In the genomic region with DNA sequence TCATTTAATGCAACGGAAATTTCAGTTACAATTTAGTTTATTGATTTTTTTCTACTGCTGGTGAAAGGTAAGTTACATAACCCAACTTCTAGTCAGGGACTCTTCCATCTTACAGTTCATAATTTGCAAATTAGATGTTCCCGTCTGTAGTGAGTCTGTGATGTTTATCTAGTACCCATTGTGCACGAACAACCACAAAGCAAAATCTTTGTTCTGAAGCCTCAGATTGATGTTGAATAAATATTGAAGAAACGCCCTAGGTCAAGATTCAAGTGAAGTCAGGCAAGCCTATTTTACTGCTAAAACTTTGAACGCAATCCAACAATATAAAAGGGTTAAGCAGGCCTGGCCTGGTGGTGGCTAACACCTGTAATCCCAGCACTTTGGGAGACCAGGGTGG, we compare ENCODE assay signal across 1 cellular context.
TF ChIP-seq lines count a peak whose summit lies in the region.

No MANE protein-coding gene starts in this region.

TF ChIP-seq in WTC11, 78 proteins besides CTCF, POLR2A, EP300 and RAD21 (continued from another document):
- TF ChIP-seq, protein P1, sequence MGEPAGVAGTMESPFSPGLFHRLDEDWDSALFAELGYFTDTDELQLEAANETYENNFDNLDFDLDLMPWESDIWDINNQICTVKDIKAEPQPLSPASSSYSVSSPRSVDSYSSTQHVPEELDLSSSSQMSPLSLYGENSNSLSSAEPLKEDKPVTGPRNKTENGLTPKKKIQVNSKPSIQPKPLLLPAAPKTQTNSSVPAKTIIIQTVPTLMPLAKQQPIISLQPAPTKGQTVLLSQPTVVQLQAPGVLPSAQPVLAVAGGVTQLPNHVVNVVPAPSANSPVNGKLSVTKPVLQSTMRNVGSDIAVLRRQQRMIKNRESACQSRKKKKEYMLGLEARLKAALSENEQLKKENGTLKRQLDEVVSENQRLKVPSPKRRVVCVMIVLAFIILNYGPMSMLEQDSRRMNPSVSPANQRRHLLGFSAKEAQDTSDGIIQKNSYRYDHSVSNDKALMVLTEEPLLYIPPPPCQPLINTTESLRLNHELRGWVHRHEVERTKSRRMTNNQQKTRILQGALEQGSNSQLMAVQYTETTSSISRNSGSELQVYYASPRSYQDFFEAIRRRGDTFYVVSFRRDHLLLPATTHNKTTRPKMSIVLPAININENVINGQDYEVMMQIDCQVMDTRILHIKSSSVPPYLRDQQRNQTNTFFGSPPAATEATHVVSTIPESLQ (CRISPR knock-in tag; IDR thresholded peaks at IDR 0.05): no peak
- TF ChIP-seq, protein P2, sequence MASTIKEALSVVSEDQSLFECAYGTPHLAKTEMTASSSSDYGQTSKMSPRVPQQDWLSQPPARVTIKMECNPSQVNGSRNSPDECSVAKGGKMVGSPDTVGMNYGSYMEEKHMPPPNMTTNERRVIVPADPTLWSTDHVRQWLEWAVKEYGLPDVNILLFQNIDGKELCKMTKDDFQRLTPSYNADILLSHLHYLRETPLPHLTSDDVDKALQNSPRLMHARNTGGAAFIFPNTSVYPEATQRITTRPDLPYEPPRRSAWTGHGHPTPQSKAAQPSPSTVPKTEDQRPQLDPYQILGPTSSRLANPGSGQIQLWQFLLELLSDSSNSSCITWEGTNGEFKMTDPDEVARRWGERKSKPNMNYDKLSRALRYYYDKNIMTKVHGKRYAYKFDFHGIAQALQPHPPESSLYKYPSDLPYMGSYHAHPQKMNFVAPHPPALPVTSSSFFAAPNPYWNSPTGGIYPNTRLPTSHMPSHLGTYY (CRISPR knock-in tag; IDR thresholded peaks at IDR 0.05): no peak
- TF ChIP-seq ESRRA (CRISPR knock-in tag; IDR thresholded peaks at IDR 0.05; ENCODE audit: borderline replicate concordance): no peak
- TF ChIP-seq OVOL2 (CRISPR knock-in tag; IDR thresholded peaks at IDR 0.05; ENCODE audit: borderline replicate concordance): no peak
- no peak for TF ChIP-seq SOX15 (CRISPR knock-in tag; IDR thresholded peaks at IDR 0.05)
- TF ChIP-seq ZNF396 (CRISPR knock-in tag; IDR thresholded peaks at IDR 0.05; ENCODE audit: borderline replicate concordance): no peak
- TF ChIP-seq NR1H2 (CRISPR knock-in tag; IDR thresholded peaks at IDR 0.05): no peak
- no peak for TF ChIP-seq TEAD1 (CRISPR knock-in tag; IDR thresholded peaks at IDR 0.05)
- TF ChIP-seq ZNF317 (CRISPR knock-in tag; IDR thresholded peaks at IDR 0.05; ENCODE audit: borderline replicate concordance, low read depth): no peak
- TF ChIP-seq, protein P3, sequence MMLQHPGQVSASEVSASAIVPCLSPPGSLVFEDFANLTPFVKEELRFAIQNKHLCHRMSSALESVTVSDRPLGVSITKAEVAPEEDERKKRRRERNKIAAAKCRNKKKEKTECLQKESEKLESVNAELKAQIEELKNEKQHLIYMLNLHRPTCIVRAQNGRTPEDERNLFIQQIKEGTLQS (CRISPR knock-in tag; conservative IDR thresholded peaks at IDR 0.05): no peak
- TF ChIP-seq NFATC4 (CRISPR knock-in tag; IDR thresholded peaks at IDR 0.05): no peak
- TF ChIP-seq, protein P4, sequence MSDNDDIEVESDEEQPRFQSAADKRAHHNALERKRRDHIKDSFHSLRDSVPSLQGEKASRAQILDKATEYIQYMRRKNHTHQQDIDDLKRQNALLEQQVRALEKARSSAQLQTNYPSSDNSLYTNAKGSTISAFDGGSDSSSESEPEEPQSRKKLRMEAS (CRISPR knock-in tag; IDR thresholded peaks at IDR 0.05): no peak
